32 cellular contexts compared by ENCODE assay signal in the genomic region with DNA sequence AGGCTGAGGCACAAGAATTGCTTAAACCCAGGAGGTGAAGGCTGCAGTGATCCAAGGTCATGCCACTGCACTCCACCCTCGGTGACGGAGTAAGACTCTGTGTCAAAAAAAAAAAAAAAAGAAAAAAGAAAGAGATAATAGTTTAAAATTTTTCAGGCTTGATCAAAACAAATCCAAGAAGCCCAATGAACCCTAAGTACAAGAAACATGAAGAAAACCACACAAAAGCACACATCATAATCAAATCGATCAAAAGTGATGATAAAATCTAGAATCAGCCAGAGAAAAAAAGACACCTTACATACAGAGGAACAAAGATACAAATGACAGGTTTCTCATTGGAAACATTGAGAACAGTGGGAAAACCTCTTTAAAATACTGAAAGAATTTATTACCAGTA. TPM values are rescaled to one million over a fixed set of nuclear protein-coding genes. Genes with fewer than 3 reads are reported as not detected.
"Had no signal": no experiment of that assay in that cellular context is flagged by ENCODE, and none has a peak within 500 bp of the region (broad histone marks: within the 10 kb centered on the region; RNA-seq: fewer than 3 reads in every experiment).

No MANE protein-coding gene starts in this region.

- H3K36me3 ChIP-seq: left lung, lower lobe of right lung, ovary, right atrium auricular region, right lobe of liver, suprapubic skin, thoracic aorta, tibial artery, upper lobe of right lung had no signal

- H3K27me3 ChIP-seq: left lung, ovary, right atrium auricular region, right lobe of liver, suprapubic skin, tibial artery, upper lobe of right lung had no signal

- H3K4me3 ChIP-seq: left lung, lower lobe of right lung, ovary, right atrium auricular region, right lobe of liver, smooth muscle cell, suprapubic skin, thoracic aorta, tibial artery, upper lobe of right lung had no signal

- H3K4me1 Mint-ChIP-seq: immature natural killer cell; stimulated activated memory B cell treated with anti-CD40 and anti-IgM and Interleukin-4, amounts not matched to agents 10 μg/mL and 1 μg/mL and 100 μg/mL, for 72 hours had no signal

- H3K9me3 ChIP-seq: left lung, lower lobe of right lung, ovary, right atrium auricular region, right lobe of liver, suprapubic skin, thoracic aorta, tibial artery, upper lobe of right lung had no signal

- H3K27ac ChIP-seq: left lung, lower lobe of right lung, ovary, right atrium auricular region, right lobe of liver, suprapubic skin, thoracic aorta, tibial artery, upper lobe of right lung had no signal

- H3K9me3 Mint-ChIP-seq: natural killer cell treated with Interleukin-12 subunit alpha and Interleukin-12 subunit beta and Interleukin-15 and Interleukin-18, amount 100 ng/mL, for 72 hours; stimulated activated naive CD8-positive, alpha-beta T cell treated with anti-CD3 and anti-CD28 coated beads, Interleukin-15, Interleukin-2, amounts not matched to agents 100 ng/mL and 50 ng/mL, for 24 hours had no signal

- H3K36me3 Mint-ChIP-seq: immature natural killer cell; natural killer cell treated with Interleukin-12 subunit alpha and Interleukin-12 subunit beta and Interleukin-15 and Interleukin-18, amount 100 ng/mL, for 72 hours; stimulated activated memory B cell treated with anti-CD40 and anti-IgM and Interleukin-4, amounts not matched to agents 10 μg/mL and 1 μg/mL and 100 μg/mL, for 72 hours had no signal

- H3K27me3 Mint-ChIP-seq: stimulated activated naive CD8-positive, alpha-beta T cell treated with anti-CD3 and anti-CD28 coated beads, Interleukin-15, Interleukin-2, amounts not matched to agents 100 ng/mL and 50 ng/mL, for 24 hours had no signal

- H3K4me3 Mint-ChIP-seq: immature natural killer cell; natural killer cell treated with Interleukin-12 subunit alpha and Interleukin-12 subunit beta and Interleukin-15 and Interleukin-18, amount 100 ng/mL, for 72 hours; stimulated activated memory B cell treated with anti-CD40 and anti-IgM and Interleukin-4, amounts not matched to agents 10 μg/mL and 1 μg/mL and 100 μg/mL, for 72 hours; stimulated activated naive CD8-positive, alpha-beta T cell treated with anti-CD3 and anti-CD28 coated beads, Interleukin-15, Interleukin-2, amounts not matched to agents 100 ng/mL and 50 ng/mL, for 24 hours had no signal

- H3K27ac Mint-ChIP-seq: immature natural killer cell; natural killer cell treated with Interleukin-12 subunit alpha and Interleukin-12 subunit beta and Interleukin-15 and Interleukin-18, amount 100 ng/mL, for 72 hours; progenitor cell of endocrine pancreas; stimulated activated memory B cell treated with anti-CD40 and anti-IgM and Interleukin-4, amounts not matched to agents 10 μg/mL and 1 μg/mL and 100 μg/mL, for 72 hours; stimulated activated naive CD8-positive, alpha-beta T cell treated with anti-CD3 and anti-CD28 coated beads, Interleukin-15, Interleukin-2, amounts not matched to agents 100 ng/mL and 50 ng/mL, for 24 hours had no signal

- DNase-seq: hypothalamus; immature natural killer cell; kidney; left colon; left lung; lower lobe of right lung; mammary epithelial cell; mesenchymal stem cell; ovary; right lobe of liver; stimulated activated CD4-positive, alpha-beta T cell treated with anti-CD3 and anti-CD28 coated beads, Interleukin-1b, Interleukin-23, amount 100 ng/mL, for 48 hours; stimulated activated CD4-positive, alpha-beta T cell treated with anti-CD3 and anti-CD28 coated beads, Interleukin-2, amount 100 ng/mL, for 48 hours; stimulated activated CD4-positive, alpha-beta T cell treated with anti-CD3 and anti-CD28 coated beads, Interleukin-4, amount 100 ng/mL, for 4 hours; stimulated activated CD8-positive, alpha-beta memory T cell treated with anti-CD3 and anti-CD28 coated beads, Interleukin-4, amount 100 ng/mL, for 48 hours; tibial artery; trophoblast cell; upper lobe of right lung had no signal

- ATAC-seq: left colon; left lung; lower lobe of right lung; natural killer cell treated with Interleukin-12 subunit alpha and Interleukin-12 subunit beta and Interleukin-15 and Interleukin-18, amount 100 ng/mL, for 72 hours; right lobe of liver; stimulated activated memory B cell treated with anti-CD40 and anti-IgM and Interleukin-4, amounts not matched to agents 10 μg/mL and 1 μg/mL and 100 μg/mL, for 72 hours; upper lobe of right lung had no signal

RNA-seq across cellular contexts. Expression of a gene that starts 31.5 kb away (rescaled TPM):
- total RNA-seq: kidney; left colon; liver; mammary epithelial cell; natural killer cell treated with Interleukin-12 subunit alpha and Interleukin-12 subunit beta and Interleukin-15 and Interleukin-18, amount 100 ng/mL, for 72 hours; omental fat pad; pulmonary artery endothelial cell; renal cortical epithelial cell; right atrium auricular region; skeletal muscle tissue; smooth muscle cell; subcutaneous adipose tissue; thoracic aorta had no signal
- polyA plus RNA-seq: immature natural killer cell, liver, mammary epithelial cell, neural cell, smooth muscle cell had no signal
